In genomic region chr5:100909034-100909433, GRCh38 we compare ENCODE assay signal across 23 cellular contexts.
"Had no signal": no experiment of that assay in that cellular context is flagged by ENCODE, and none has a peak within 500 bp of the region (broad histone marks: within the 10 kb centered on the region; RNA-seq: fewer than 3 reads in every experiment).

No MANE protein-coding gene starts in this region.

- H3K27me3 ChIP-seq: foreskin keratinocyte, left lung had no signal

- H3K36me3 ChIP-seq: esophagus muscularis mucosa, heart right ventricle, left lung, lower lobe of right lung had no signal

- FAIRE-seq: colon, endothelial cell of umbilical vein, frontal cortex, islet of Langerhans, keratinocyte had no signal

- H3K27ac ChIP-seq: coronary artery, dorsolateral prefrontal cortex, esophagus muscularis mucosa, foreskin keratinocyte, heart right ventricle, left lung, lower lobe of right lung had no signal

- H3K4me3 ChIP-seq: coronary artery, dorsolateral prefrontal cortex, esophagus muscularis mucosa, heart right ventricle, left lung, lower lobe of right lung, mucosa of descending colon had no signal

- DNase-seq: dermis blood vessel endothelial cell; dorsolateral prefrontal cortex; effector CD4-positive, alpha-beta T cell; effector memory CD4-positive, alpha-beta T cell; foreskin keratinocyte; glutamatergic neuron; head of caudate nucleus; heart right ventricle; hippocampal formation; left cardiac atrium; left lung; left ventricle myocardium superior; lower lobe of right lung; mesenchymal stem cell; mucosa of descending colon; naive B cell had no signal

- H3K9me3 ChIP-seq: esophagus muscularis mucosa, heart right ventricle, left lung, lower lobe of right lung, mucosa of descending colon had no signal

- ATAC-seq: foreskin keratinocyte, heart right ventricle, left cardiac atrium, left lung, left ventricle myocardium superior, lower lobe of right lung, mucosa of descending colon had no signal

- H3K4me1 ChIP-seq: esophagus muscularis mucosa, foreskin keratinocyte, lower lobe of right lung had no signal
